In the genomic region with DNA sequence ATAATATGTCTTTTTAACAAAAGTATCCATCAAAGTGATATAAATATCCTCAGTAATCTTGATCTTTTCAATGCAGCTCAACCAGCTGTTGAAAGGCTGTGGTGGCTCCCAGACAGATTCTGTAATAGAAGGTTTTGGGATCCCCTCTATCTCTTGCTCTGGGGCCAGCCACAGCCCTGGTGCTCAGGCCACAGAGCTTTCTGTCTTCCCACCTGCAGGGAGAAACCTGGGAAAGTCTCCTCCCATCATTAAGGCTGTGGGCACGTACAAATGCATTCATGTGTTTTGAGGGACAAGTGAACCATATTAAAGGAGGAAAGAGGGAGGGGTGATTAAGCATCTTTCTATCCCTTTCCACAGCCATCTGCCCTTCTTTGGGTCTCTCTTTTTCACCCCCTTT, we compare ENCODE assay signal across 22 cellular contexts.
DNase-seq lines count a peak whose midpoint lies in the region; ATAC-seq and TF ChIP-seq lines count a peak whose summit lies in the region.
"Had no signal": no experiment of that assay in that cellular context is flagged by ENCODE, and none has a peak within 500 bp of the region (broad histone marks: within the 10 kb centered on the region; RNA-seq: fewer than 3 reads in every experiment).

No MANE protein-coding gene starts in this region.

- H3K23ac ChIP-seq in mesenchymal stem cell (ENCODE audit: low read length in 2 of 2) = no peak overlapping the region

- peaks cover 18 to 19% of the 10 kb centered on the region in 2 experiments for H3K27me3 ChIP-seq in mesenchymal stem cell (ENCODE audit: control insufficient read depth in 1 of 2, insufficient read depth in 1 of 2, low read length in 2 of 2)
- no peaks in the 10 kb centered on the region for H3K27me3 ChIP-seq in left lung
- H3K27me3 ChIP-seq: SJCRH30 had no signal

- DNase-seq in NCI-H226 = no peak
- DNase-seq in foreskin melanocyte = no peak
- no peak for DNase-seq in mesenchymal stem cell
- DNase-seq in left lung = no peak
- DNase-seq: activated CD8-positive, alpha-beta T cell treated with anti-CD3 and anti-CD28 coated beads for 36 hours; anterior cingulate cortex; DMS153; effector memory CD8-positive, alpha-beta T cell; erythroblast; heart left ventricle; kidney glomerular epithelial cell; NCI-H1048; NCI-H1694; SJCRH30; stimulated activated naive CD4-positive, alpha-beta T cell treated with Interleukin-2 at 50 U/mL for 16 hours had no signal

- WGBS in mesenchymal stem cell = 13% methylated on average over 1 of the region's 1 CpG

- H2AFZ ChIP-seq in mesenchymal stem cell (ENCODE audit: low read depth, low read length) = no peak overlapping the region

- H3K79me1 ChIP-seq in mesenchymal stem cell (replicated peaks; ENCODE audit: low read length, poor library complexity, severe bottlenecking) = no peaks in the 10 kb centered on the region

- H3K4ac ChIP-seq in mesenchymal stem cell (ENCODE audit: low read depth in 1 of 2, low read length in 2 of 2) = no peak overlapping the region

- intact Hi-C loops in left lung (cut with DNase I) = no loop called here

- no peak overlapping the region for H3K14ac ChIP-seq in mesenchymal stem cell (ENCODE audit: low read length in 2 of 2)

- no peak overlapping the region for H2AK5ac ChIP-seq in mesenchymal stem cell (ENCODE audit: low read length, severe bottlenecking)

- H2BK15ac ChIP-seq in mesenchymal stem cell (ENCODE audit: low read depth, poor library complexity, severe bottlenecking) = no peak overlapping the region

- no peak overlapping the region for H3K4me3 ChIP-seq in mesenchymal stem cell (ENCODE audit: insufficient read depth in 1 of 2, low read depth in 1 of 2, low read length in 2 of 2)
- H3K4me3 ChIP-seq in left lung = no peak overlapping the region
- H3K4me3 ChIP-seq: heart left ventricle, lung, SJCRH30 had no signal

- no peak overlapping the region for H3K4me2 ChIP-seq in mesenchymal stem cell (ENCODE audit: low read length, poor library complexity, severe bottlenecking)

- no peak overlapping the region for H2BK12ac ChIP-seq in mesenchymal stem cell (ENCODE audit: low read length in 2 of 2)

- no peak overlapping the region for H4K8ac ChIP-seq in mesenchymal stem cell (ENCODE audit: low read length)

- peak; percentile 58 for ATAC-seq in GM18511 (IDR thresholded peaks at IDR 0.05; ENCODE audit: unreplicated experiment)
- peak; percentile 90 for ATAC-seq in GM19463 (IDR thresholded peaks at IDR 0.05; ENCODE audit: unreplicated experiment)
- peak; percentile 71 for ATAC-seq in HG02623 (IDR thresholded peaks at IDR 0.05; ENCODE audit: unreplicated experiment)
- peak; percentile 69 for ATAC-seq in HG03108 (IDR thresholded peaks at IDR 0.05; ENCODE audit: unreplicated experiment)
- ATAC-seq in left lung = no peak
- ATAC-seq: activated CD4-positive, CD25-positive, alpha-beta regulatory T cell treated with anti-CD3 and anti-CD28 coated beads, Interleukin-2, amount 50 U/mL, for 24 hours; activated CD8-positive, alpha-beta T cell treated with anti-CD3 and anti-CD28 coated beads for 36 hours; activated T-helper 17 cell treated with anti-CD3 and anti-CD28 coated beads, Interleukin-2, amount 50 U/mL, for 72 hours; effector memory CD8-positive, alpha-beta T cell; heart left ventricle had no signal

- no peak overlapping the region for H3K18ac ChIP-seq in mesenchymal stem cell (ENCODE audit: low read depth in 1 of 2, low read length in 2 of 2)

- H3K36me3 ChIP-seq in mesenchymal stem cell (ENCODE audit: control insufficient read depth in 1 of 2, insufficient read depth in 2 of 2, low read depth in 1 of 2, low read length in 2 of 2) = no peaks in the 10 kb centered on the region
- H3K36me3 ChIP-seq in left lung = no peaks in the 10 kb centered on the region
- H3K36me3 ChIP-seq: heart left ventricle, SJCRH30 had no signal

- no peak overlapping the region for H2BK120ac ChIP-seq in mesenchymal stem cell (ENCODE audit: low read depth, low read length)

- no peak overlapping the region for H2BK5ac ChIP-seq in mesenchymal stem cell (ENCODE audit: low read depth, low read length, poor library complexity, severe bottlenecking)

- no peaks in the 10 kb centered on the region for H3K9me3 ChIP-seq in mesenchymal stem cell (ENCODE audit: control insufficient read depth, low read length)
- no peaks in the 10 kb centered on the region for H3K9me3 ChIP-seq in left lung
- H3K9me3 ChIP-seq: heart left ventricle, SJCRH30 had no signal

- H3K4me1 ChIP-seq in mesenchymal stem cell (ENCODE audit: control insufficient read depth, insufficient read depth, low read depth, low read length) (no peaks in the 10 kb centered on the region), left lung (no peaks in the 10 kb centered on the region)
- H3K4me1 ChIP-seq: heart left ventricle, SJCRH30 had no signal

- H4K91ac ChIP-seq in mesenchymal stem cell (ENCODE audit: low read length) = no peak overlapping the region

- H3K9ac ChIP-seq in mesenchymal stem cell (ENCODE audit: low read length) = no peak overlapping the region

- H3K27ac ChIP-seq in mesenchymal stem cell (ENCODE audit: low read length, poor library complexity, severe bottlenecking) (no peak overlapping the region), left lung (no peak overlapping the region)
- H3K27ac ChIP-seq: heart left ventricle, SJCRH30 had no signal

- no peak for TF ChIP-seq CTCF in left lung (IDR thresholded peaks at IDR 0.05)
